Comparison of ENCODE assay signal across 31 cellular contexts in the genomic region with DNA sequence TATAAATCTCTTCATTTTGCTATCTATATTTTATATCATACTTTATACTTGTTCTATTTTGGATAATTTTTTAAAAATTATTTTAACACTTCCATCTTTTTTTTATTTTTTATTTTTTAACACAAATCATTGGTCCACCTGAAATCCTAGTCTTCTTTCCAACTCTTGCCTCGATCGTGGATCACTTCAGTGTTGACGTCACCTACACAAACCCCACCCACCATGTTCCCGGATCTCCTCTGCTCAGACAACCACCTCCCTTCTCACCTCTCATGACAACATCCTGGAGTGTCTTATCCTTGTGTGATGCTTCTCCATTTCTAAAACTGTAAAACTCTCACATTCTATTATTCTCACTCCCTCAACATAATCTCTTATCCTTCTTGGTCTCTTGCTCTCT.
"Had no signal": no experiment of that assay in that cellular context is flagged by ENCODE, and none has a peak within 500 bp of the region (broad histone marks: within the 10 kb centered on the region; RNA-seq: fewer than 3 reads in every experiment).

No MANE protein-coding gene starts in this region.

- H3K27ac ChIP-seq: ascending aorta, cardiac muscle cell, VCaP had no signal

- ATAC-seq: activated CD4-positive, alpha-beta T cell treated with anti-CD3 and anti-CD28 coated beads for 36 hours; activated CD8-positive, alpha-beta memory T cell treated with anti-CD3 and anti-CD28 coated beads, Interleukin-2, amount 10 ng/mL, durations not matched to agents 7 days and 5 days; activated CD8-positive, alpha-beta T cell treated with anti-CD3 and anti-CD28 coated beads, Interleukin-2, amount 10 ng/mL, durations not matched to agents 7 days and 5 days; activated naive CD8-positive, alpha-beta T cell treated with anti-CD3 and anti-CD28 coated beads, Interleukin-2, amount 50 U/mL, for 24 hours had no signal

- H3K4me1 ChIP-seq: ascending aorta had no signal

- H3K36me3 ChIP-seq: ascending aorta, cardiac muscle cell had no signal

- H3K4me3 ChIP-seq: ascending aorta, cardiac muscle cell had no signal

- H3K27me3 ChIP-seq: ascending aorta, cardiac muscle cell had no signal

- H3K9me3 ChIP-seq: ascending aorta had no signal

- DNase-seq: activated B cell treated with CpG ODN at 0.5 μM for 24 hours; activated CD4-positive, alpha-beta memory T cell treated with anti-CD3 and anti-CD28 coated beads, Interleukin-2, amount 10 ng/mL, durations not matched to agents 7 days and 5 days; activated CD4-positive, alpha-beta T cell treated with anti-CD3 and anti-CD28 coated beads for 1 hour; activated CD4-positive, alpha-beta T cell treated with anti-CD3 and anti-CD28 coated beads for 36 hours; activated CD4-positive, alpha-beta T cell treated with anti-CD3 and anti-CD28 coated beads for 48 hours; activated CD4-positive, alpha-beta T cell treated with anti-CD3 and anti-CD28 coated beads, Interleukin-2, amount 10 ng/mL, durations not matched to agents 7 days and 5 days; activated CD4-positive, alpha-beta T cell treated with anti-CD3 and anti-CD28 coated beads, Interleukin-2, amount 50 U/mL, for 48 hours; activated CD8-positive, alpha-beta memory T cell treated with anti-CD3 and anti-CD28 coated beads for 24 hours; activated CD8-positive, alpha-beta memory T cell treated with anti-CD3 and anti-CD28 coated beads, Interleukin-2, amount 10 ng/mL, durations not matched to agents 7 days and 5 days; activated CD8-positive, alpha-beta memory T cell treated with anti-CD3 and anti-CD28 coated beads, Interleukin-2, amount 50 U/mL, for 48 hours; activated CD8-positive, alpha-beta T cell treated with anti-CD3 and anti-CD28 coated beads, Interleukin-2, amount 10 ng/mL, durations not matched to agents 7 days and 5 days; activated effector memory CD4-positive, alpha-beta T cell treated with Interleukin-2 at 50 U/mL for 16 hours; activated gamma-delta T cell; activated naive CD4-positive, alpha-beta T cell treated with anti-CD3 and anti-CD28 coated beads, Interleukin-2, amount 10 ng/mL, durations not matched to agents 7 days and 5 days; activated naive CD4-positive, alpha-beta T cell treated with Interleukin-2 at 50 U/mL for 16 hours; activated naive CD8-positive, alpha-beta T cell treated with anti-CD3 and anti-CD28 coated beads, Interleukin-2, amount 10 ng/mL, durations not matched to agents 7 days and 5 days; activated naive CD8-positive, alpha-beta T cell treated with anti-CD3 and anti-CD28 coated beads, Interleukin-2, amount 50 U/mL, for 24 hours; activated T-cell treated with anti-CD3 and anti-CD28 coated beads, Interleukin-2, amount 50 U/mL, for 24 hours; activated T-cell treated with anti-CD3 and anti-CD28 coated beads, Interleukin-2, amount 50 U/mL, for 48 hours; amygdala; anterior cingulate cortex; caudate nucleus; cerebellar nuclear complex; T-helper 1 cell; T-helper 2 cell; T-helper 9 cell had no signal

- FAIRE-seq: bronchial epithelial cell, TTC549 had no signal
